24 cellular contexts compared by ENCODE assay signal in the genomic region with DNA sequence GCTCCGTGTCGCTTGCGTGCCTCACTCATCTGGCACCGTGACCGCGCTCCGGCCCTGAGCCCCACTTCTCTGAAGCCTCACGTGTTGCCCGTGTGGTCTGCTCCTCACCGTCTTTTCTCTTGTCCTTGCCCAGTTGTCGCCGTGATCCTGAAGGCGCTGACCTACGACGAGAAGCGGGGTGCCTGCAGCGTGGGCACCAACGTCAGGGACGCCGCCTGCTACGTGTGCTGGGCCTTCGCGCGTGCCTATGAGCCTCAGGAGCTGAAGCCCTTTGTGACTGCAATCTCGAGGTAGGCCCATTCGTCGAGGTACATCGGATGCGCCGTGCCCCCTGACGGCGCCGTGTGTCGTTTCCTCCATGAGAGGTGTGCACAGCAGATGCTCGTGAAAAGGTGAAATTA. TPM values are rescaled to one million over a fixed set of nuclear protein-coding genes. Genes with fewer than 3 reads are reported as not detected.
DNase-seq lines count a peak whose midpoint lies in the region; ATAC-seq and TF ChIP-seq lines count a peak whose summit lies in the region.
"Had no signal": no experiment of that assay in that cellular context is flagged by ENCODE, and none has a peak within 500 bp of the region (broad histone marks: within the 10 kb centered on the region; RNA-seq: fewer than 3 reads in every experiment).

No MANE protein-coding gene starts in this region.

- no peak overlapping the region for H3K4me3 ChIP-seq in lower lobe of right lung
- H3K4me3 ChIP-seq: cardiac muscle cell, PC-9, SJCRH30, testis had no signal

- H3K27me3 Mint-ChIP-seq in activated T-cell treated with anti-CD3 and anti-CD28 coated beads, Interleukin-2, amount 50 U/mL, for 24 hours: no peaks in the 10 kb centered on the region
- no peaks in the 10 kb centered on the region for H3K27me3 Mint-ChIP-seq in activated T-cell treated with anti-CD3 and anti-CD28 coated beads, Interleukin-2, amount 50 U/mL, for 4 hours (ENCODE audit: low read depth)
- H3K27me3 Mint-ChIP-seq in IgD-negative memory B cell (peaks cover 7% of the 10 kb centered on the region), T-cell (no peaks in the 10 kb centered on the region)
- H3K27me3 Mint-ChIP-seq in stimulated activated naive B cell treated with anti-CD40 and anti-IgM and Interleukin-4, amounts not matched to agents 10 μg/mL and 1 μg/mL and 100 μg/mL, for 72 hours: peaks cover 8 to 22% of the 10 kb centered on the region in 2 donors

- H3K4me1 Mint-ChIP-seq in activated T-cell treated with anti-CD3 and anti-CD28 coated beads, Interleukin-2, amount 50 U/mL, for 24 hours (ENCODE audit: low read depth): peaks cover 57% of the 10 kb centered on the region
- peaks cover 42% of the 10 kb centered on the region for H3K4me1 Mint-ChIP-seq in activated T-cell treated with anti-CD3 and anti-CD28 coated beads, Interleukin-2, amount 50 U/mL, for 4 hours (ENCODE audit: low read depth)
- H3K4me1 Mint-ChIP-seq in IgD-negative memory B cell: peaks cover 33 to 39% (median 34%) of the 10 kb centered on the region in 3 donors
- peaks cover 64 to 94% of the 10 kb centered on the region in 2 donors for H3K4me1 Mint-ChIP-seq in stimulated activated naive B cell treated with anti-CD40 and anti-IgM and Interleukin-4, amounts not matched to agents 10 μg/mL and 1 μg/mL and 100 μg/mL, for 72 hours
- H3K4me1 Mint-ChIP-seq in T-cell: peaks cover 7 to 55% (median 29%) of the 10 kb centered on the region in 3 donors

- no peak for DNase-seq in activated T-cell treated with anti-CD3 and anti-CD28 coated beads, Interleukin-2, amount 50 U/mL, for 24 hours
- no peak for DNase-seq in activated T-cell treated with anti-CD3 and anti-CD28 coated beads, Interleukin-2, amount 50 U/mL, for 4 hours
- peak; percentile 30 for DNase-seq in lower lobe of right lung
- no peak for DNase-seq in stimulated activated naive B cell treated with anti-CD40 and anti-IgM and Interleukin-4, amounts not matched to agents 10 μg/mL and 1 μg/mL and 100 μg/mL, for 72 hours
- DNase-seq in T-cell: no peak
- DNase-seq in DMS 273 (lab: John Stamatoyannopoulos, UW; ENCODE audit: unreplicated experiment): no peak
- DNase-seq: activated CD4-positive, alpha-beta T cell treated with anti-CD3 and anti-CD28 coated beads, Interleukin-2, amount 50 U/mL, for 4 hours; activated naive CD4-positive, alpha-beta T cell treated with anti-CD3 and anti-CD28 coated beads for 36 hours; amygdala; Calu3; cortex of kidney; mesenchymal stem cell; NCI-H1092 treated with DMSO at 0.1 percent for 48 hours; NCI-H2081 treated with DMSO at 0.1 percent for 48 hours; PC-9; SJCRH30; testis had no signal

- ATAC-seq in activated T-cell treated with anti-CD3 and anti-CD28 coated beads, Interleukin-2, amount 50 U/mL, for 4 hours: no peak
- ATAC-seq in lower lobe of right lung (no peak), HG02840 (IDR thresholded peaks at IDR 0.05; ENCODE audit: low FRiP score, unreplicated experiment) (no peak), T-cell (replicated peaks in 1 of 4) (no peak)
- ATAC-seq in stimulated activated naive B cell treated with anti-CD40 and anti-IgM and Interleukin-4, amounts not matched to agents 10 μg/mL and 1 μg/mL and 100 μg/mL, for 72 hours (replicated peaks): no peak

- CTCF ChIA-PET in T-cell (lab: Charles Lee): no interaction called here

- H3K9me3 ChIP-seq in lower lobe of right lung: no peaks in the 10 kb centered on the region
- H3K9me3 ChIP-seq: BE2C, SJCRH30, testis had no signal

- POLR2A ChIA-PET in T-cell (lab: Charles Lee): no interaction called here

- H3K36me3 ChIP-seq in lower lobe of right lung: peaks cover 26% of the 10 kb centered on the region
- H3K36me3 ChIP-seq: cardiac muscle cell had no signal

- H3K27me3 ChIP-seq in lower lobe of right lung (ENCODE audit: low read depth): no peaks in the 10 kb centered on the region
- H3K27me3 ChIP-seq: BE2C, cardiac muscle cell, SJCRH30, testis had no signal

- no peak overlapping the region for H3K4me3 Mint-ChIP-seq in activated T-cell treated with anti-CD3 and anti-CD28 coated beads, Interleukin-2, amount 50 U/mL, for 24 hours
- H3K4me3 Mint-ChIP-seq in activated T-cell treated with anti-CD3 and anti-CD28 coated beads, Interleukin-2, amount 50 U/mL, for 4 hours: no peak overlapping the region
- H3K4me3 Mint-ChIP-seq in IgD-negative memory B cell (peak overlapping the region in 2 of 4 donors; percentile 50 to 90), T-cell (no peak overlapping the region)
- H3K4me3 Mint-ChIP-seq in stimulated activated naive B cell treated with anti-CD40 and anti-IgM and Interleukin-4, amounts not matched to agents 10 μg/mL and 1 μg/mL and 100 μg/mL, for 72 hours: peak overlapping the region; percentile 61 to 71
- H3K4me3 Mint-ChIP-seq: activated naive CD4-positive, alpha-beta T cell treated with anti-CD3 and anti-CD28 coated beads for 36 hours had no signal

- TF ChIP-seq CTCF in lower lobe of right lung (IDR thresholded peaks at IDR 0.05): no peak

- H3K9me3 Mint-ChIP-seq in activated T-cell treated with anti-CD3 and anti-CD28 coated beads, Interleukin-2, amount 50 U/mL, for 24 hours: no peaks in the 10 kb centered on the region
- no peaks in the 10 kb centered on the region for H3K9me3 Mint-ChIP-seq in activated T-cell treated with anti-CD3 and anti-CD28 coated beads, Interleukin-2, amount 50 U/mL, for 4 hours
- no peaks in the 10 kb centered on the region for H3K9me3 Mint-ChIP-seq in IgD-negative memory B cell
- H3K9me3 Mint-ChIP-seq in stimulated activated naive B cell treated with anti-CD40 and anti-IgM and Interleukin-4, amounts not matched to agents 10 μg/mL and 1 μg/mL and 100 μg/mL, for 72 hours: no peaks in the 10 kb centered on the region
- H3K9me3 Mint-ChIP-seq in T-cell: no peaks in the 10 kb centered on the region
- H3K9me3 Mint-ChIP-seq: activated naive CD4-positive, alpha-beta T cell treated with anti-CD3 and anti-CD28 coated beads for 36 hours had no signal

- intact Hi-C loops in lower lobe of right lung (cut with DNase I): no loop called here

- peaks cover 47% of the 10 kb centered on the region for H3K36me3 Mint-ChIP-seq in activated T-cell treated with anti-CD3 and anti-CD28 coated beads, Interleukin-2, amount 50 U/mL, for 24 hours (ENCODE audit: low read depth)
- peaks cover 11% of the 10 kb centered on the region for H3K36me3 Mint-ChIP-seq in activated T-cell treated with anti-CD3 and anti-CD28 coated beads, Interleukin-2, amount 50 U/mL, for 4 hours (ENCODE audit: insufficient read depth)
- H3K36me3 Mint-ChIP-seq in IgD-negative memory B cell (peaks cover 3% of the 10 kb centered on the region), T-cell (peaks cover 25% of the 10 kb centered on the region)
- H3K36me3 Mint-ChIP-seq in stimulated activated naive B cell treated with anti-CD40 and anti-IgM and Interleukin-4, amounts not matched to agents 10 μg/mL and 1 μg/mL and 100 μg/mL, for 72 hours: peaks cover 38 to 52% of the 10 kb centered on the region in 2 donors

- no peak overlapping the region for H3K27ac ChIP-seq in lower lobe of right lung
- H3K27ac ChIP-seq: cardiac muscle cell, parathyroid adenoma, PC-9, SJCRH30, testis had no signal

- H3K4me1 ChIP-seq in lower lobe of right lung: peaks cover 6% of the 10 kb centered on the region
- H3K4me1 ChIP-seq: parathyroid adenoma had no signal

- H3K27ac Mint-ChIP-seq in activated T-cell treated with anti-CD3 and anti-CD28 coated beads, Interleukin-2, amount 50 U/mL, for 24 hours: peak overlapping the region; percentile 55
- H3K27ac Mint-ChIP-seq in IgD-negative memory B cell: peak overlapping the region; percentile 83 to 96 (median 84)
- peak overlapping the region; percentile 93 for H3K27ac Mint-ChIP-seq in stimulated activated naive B cell treated with anti-CD40 and anti-IgM and Interleukin-4, amounts not matched to agents 10 μg/mL and 1 μg/mL and 100 μg/mL, for 72 hours
- H3K27ac Mint-ChIP-seq in T-cell: no peak overlapping the region

RNA-seq across cellular contexts. Expression of a gene that starts 30.3 kb away (rescaled TPM):
- total RNA-seq in activated T-cell treated with anti-CD3 and anti-CD28 coated beads, Interleukin-2, amount 50 U/mL, for 4 hours: not detected
- not detected for polyA plus RNA-seq in IgD-negative memory B cell
- total RNA-seq in lower lobe of right lung: 4.7 TPM
- total RNA-seq in T-cell: not detected
- total RNA-seq: activated naive CD4-positive, alpha-beta T cell treated with anti-CD3 and anti-CD28 coated beads for 36 hours; Calu3; cardiac muscle cell; H4; SJCRH30; T-helper 2 cell treated with Interferon-gamma antibody and Interleukin-4, amounts not matched to agents 100 ng/mL and 5 ng/mL, for 36 hours had no signal

Comparison
In these comparisons a context has a peak if more than half of its experiments do, and no peak if none do; other contexts are left out.
1. H3K27ac Mint-ChIP-seq: peak in activated T-cell treated with anti-CD3 and anti-CD28 coated beads, Interleukin-2, amount 50 U/mL, for 24 hours (single experiment), IgD-negative memory B cell (3 of 3) and stimulated activated naive B cell treated with anti-CD40 and anti-IgM and Interleukin-4, amounts not matched to agents 10 μg/mL and 1 μg/mL and 100 μg/mL, for 72 hours (single experiment); none in T-cell (0 of 2).
2. H3K4me3 Mint-ChIP-seq: peak in stimulated activated naive B cell treated with anti-CD40 and anti-IgM and Interleukin-4, amounts not matched to agents 10 μg/mL and 1 μg/mL and 100 μg/mL, for 72 hours (2 of 2); none in activated T-cell treated with anti-CD3 and anti-CD28 coated beads, Interleukin-2, amount 50 U/mL, for 24 hours (single experiment), activated T-cell treated with anti-CD3 and anti-CD28 coated beads, Interleukin-2, amount 50 U/mL, for 4 hours (single experiment) and T-cell (0 of 3).